In the genomic region with DNA sequence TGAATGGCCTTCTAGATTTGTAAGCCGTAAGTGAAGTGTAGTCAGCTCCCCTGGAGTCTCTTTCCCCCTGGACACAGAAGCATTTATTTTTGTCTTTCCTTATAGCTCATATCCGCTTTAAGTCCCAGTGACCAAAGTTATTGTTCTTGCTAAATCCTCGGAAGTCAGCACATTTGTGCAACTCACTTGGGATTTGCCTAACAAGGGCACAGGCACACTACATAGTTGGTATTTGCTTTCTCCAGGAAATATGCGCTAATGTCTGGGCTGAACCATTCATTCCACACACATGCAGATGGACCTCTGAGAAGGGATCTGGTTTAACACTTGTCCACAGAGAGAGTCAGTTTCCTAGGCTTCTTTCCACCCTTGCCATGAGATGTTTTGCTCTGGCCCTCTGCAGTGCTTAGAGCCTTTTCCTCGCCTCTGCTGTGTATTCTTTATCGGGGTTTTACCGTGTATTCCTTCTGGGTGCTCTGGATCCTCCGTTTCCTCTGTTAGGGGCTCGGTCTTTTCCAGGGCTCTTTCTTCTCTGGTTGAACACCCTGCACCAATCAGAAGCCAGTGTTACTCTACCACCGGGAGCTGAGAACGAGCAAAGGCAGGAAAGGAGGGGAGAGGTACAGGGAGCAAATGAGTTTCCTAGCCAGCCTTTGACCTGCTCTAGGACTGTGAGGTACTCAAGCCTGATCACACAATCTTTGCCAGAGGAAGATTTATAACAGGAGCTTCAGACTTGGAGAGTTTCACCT, we compare ENCODE assay signal across 10 cellular contexts.
A peak's percentile ranks its signal among the peaks of the same experiment; 100 is the strongest.
DNase-seq lines count a peak whose midpoint lies in the region; ATAC-seq and TF ChIP-seq lines count a peak whose summit lies in the region.
"Had no signal": no experiment of that assay in that cellular context is flagged by ENCODE, and none has a peak within 500 bp of the region (broad histone marks: within the 10 kb centered on the region; RNA-seq: fewer than 3 reads in every experiment).

No MANE protein-coding gene starts in this region.

- H3K9me3 ChIP-seq in ascending aorta (no peaks in the 10 kb centered on the region), right atrium auricular region (no peaks in the 10 kb centered on the region)
- H3K9me3 ChIP-seq: pancreas had no signal

- no peak for TF ChIP-seq CTCF in ascending aorta (IDR thresholded peaks at IDR 0.05)
- TF ChIP-seq CTCF in right atrium auricular region (IDR thresholded peaks at IDR 0.05) = no peak

- no peaks in the 10 kb centered on the region for H3K27me3 ChIP-seq in ascending aorta
- no peaks in the 10 kb centered on the region for H3K27me3 ChIP-seq in right atrium auricular region
- H3K27me3 ChIP-seq: pancreas had no signal

- ATAC-seq in HG03108 (IDR thresholded peaks at IDR 0.05; ENCODE audit: unreplicated experiment) = no peak
- ATAC-seq: pancreas had no signal

- DNase-seq in AG20443 (ENCODE audit: low spot score) = peak; percentile 47
- peak in 1 of 2 donors; percentile 75 for DNase-seq in ascending aorta (ENCODE audit: low spot score in 2 of 2)
- DNase-seq in right atrium auricular region (ENCODE audit: low spot score) = peak; percentile 67
- peak; percentile 99 for DNase-seq in pulmonary artery endothelial cell (ENCODE audit: low read depth, low spot score)
- DNase-seq in SK-N-DZ (ENCODE audit: low spot score) = no peak
- no peak for DNase-seq in NCI-H526 (lab: John Stamatoyannopoulos, UW)
- DNase-seq in activated CD4-positive, alpha-beta T cell treated with anti-CD3 and anti-CD28 coated beads for 48 hours = no peak
- DNase-seq: NCI-H446 treated with DMSO at 0.1 percent for 48 hours, pancreas had no signal

- intact Hi-C loops in ascending aorta (cut with DNase I) = loop anchor here (2.0 to 5.0 kb wide), 3 partner anchors 46 to 369 kb away; a partner anchor contains a TSS

- H3K4me1 ChIP-seq in ascending aorta (peaks cover 5 to 41% of the 10 kb centered on the region in 2 donors), right atrium auricular region (peaks cover 0 to 55% of the 10 kb centered on the region in 2 donors)
- H3K4me1 ChIP-seq: pancreas had no signal

- H3K36me3 ChIP-seq in ascending aorta (no peaks in the 10 kb centered on the region), right atrium auricular region (no peaks in the 10 kb centered on the region)
- H3K36me3 ChIP-seq: pancreas had no signal

- H3K27ac ChIP-seq in ascending aorta (peak overlapping the region; percentile 77 to 89), right atrium auricular region (peak overlapping the region; percentile 75 to 87)

- H3K4me3 ChIP-seq in ascending aorta (no peak overlapping the region), right atrium auricular region (no peak overlapping the region)
- H3K4me3 ChIP-seq: pancreas had no signal

Comparison
In these comparisons a context has a peak if more than half of its experiments do, and no peak if none do; other contexts are left out.
1. DNase-seq: peak in AG20443 (single experiment), right atrium auricular region (single experiment) and pulmonary artery endothelial cell (single experiment); none in SK-N-DZ (single experiment), NCI-H526 (0 of 2) and activated CD4-positive, alpha-beta T cell treated with anti-CD3 and anti-CD28 coated beads for 48 hours (single experiment).